In genomic region chr3:106333911-106334618, GRCh38 we compare ENCODE assay signal across 8 cellular contexts.
DNase-seq lines count a peak whose midpoint lies in the region; ATAC-seq, FAIRE-seq and TF ChIP-seq lines count a peak whose summit lies in the region.

No MANE protein-coding gene starts in this region.

- FAIRE-seq in frontal cortex (lab: Jason Lieb, UNC) = no peak

- H3K9me3 ChIP-seq in MG63 = no peaks in the 10 kb centered on the region

- H3K4me3 ChIP-seq in MG63 = no peak overlapping the region

- H3K27ac Mint-ChIP-seq in activated T-helper 1 cell treated with anti-CD3 and anti-CD28 coated beads, Interleukin-12 subunit alpha, Interleukin-12 subunit beta, Interleukin-2, Interleukin-4 antibody, amounts not matched to agents 30 ng/mL and 10 ng/mL and 1 ng/mL, durations not matched to agents 14 hours and 24 hours and 36 hours = peak overlapping the region; percentile 92
- H3K27ac Mint-ChIP-seq in osteocyte (ENCODE audit: unreplicated experiment) = no peak overlapping the region

- ATAC-seq in GM19035 (IDR thresholded peaks at IDR 0.05; ENCODE audit: unreplicated experiment) (peak; percentile 56), HG03108 (IDR thresholded peaks at IDR 0.05; ENCODE audit: unreplicated experiment) (peak; percentile 65)

- H3K4me1 Mint-ChIP-seq in activated T-helper 1 cell treated with anti-CD3 and anti-CD28 coated beads, Interleukin-12 subunit alpha, Interleukin-12 subunit beta, Interleukin-2, Interleukin-4 antibody, amounts not matched to agents 30 ng/mL and 10 ng/mL and 1 ng/mL, durations not matched to agents 14 hours and 24 hours and 36 hours (ENCODE audit: low read depth) = peaks cover 89% of the 10 kb centered on the region
- H3K4me1 Mint-ChIP-seq in osteocyte (ENCODE audit: unreplicated experiment) = peaks cover 23% of the 10 kb centered on the region

- no peaks in the 10 kb centered on the region for H3K27me3 Mint-ChIP-seq in activated T-helper 1 cell treated with anti-CD3 and anti-CD28 coated beads, Interleukin-12 subunit alpha, Interleukin-12 subunit beta, Interleukin-2, Interleukin-4 antibody, amounts not matched to agents 30 ng/mL and 10 ng/mL and 1 ng/mL, durations not matched to agents 14 hours and 24 hours and 36 hours (ENCODE audit: insufficient read depth)
- no peaks in the 10 kb centered on the region for H3K27me3 Mint-ChIP-seq in osteocyte (ENCODE audit: unreplicated experiment)

- DNase-seq in activated T-helper 1 cell treated with anti-CD3 and anti-CD28 coated beads, Interleukin-12 subunit alpha, Interleukin-12 subunit beta, Interleukin-2, Interleukin-4 antibody, amounts not matched to agents 30 ng/mL and 10 ng/mL and 1 ng/mL, durations not matched to agents 14 hours and 24 hours and 36 hours (ENCODE audit: low spot score) = peak; percentile 31
- peak; percentile 96 for DNase-seq in renal cortical epithelial cell (ENCODE audit: low read depth)
- no peak for DNase-seq in MG63
- no peak for DNase-seq in osteocyte (ENCODE audit: extremely low spot score, unreplicated experiment)
- no peak for DNase-seq in frontal cortex (ENCODE audit: low spot score in 2 of 2)
- no peak for DNase-seq in effector CD4-positive, alpha-beta T cell

- no peaks in the 10 kb centered on the region for H3K27me3 ChIP-seq in MG63

- intact Hi-C loops in activated T-helper 1 cell treated with anti-CD3 and anti-CD28 coated beads, Interleukin-12 subunit alpha, Interleukin-12 subunit beta, Interleukin-2, Interleukin-4 antibody, amounts not matched to agents 30 ng/mL and 10 ng/mL and 1 ng/mL, durations not matched to agents 14 hours and 24 hours and 36 hours (cut with micrococcal nuclease) = loop anchor here (1.0 to 5.0 kb wide), 17 partner anchors 89 to 728 kb away; no protein-coding TSS in a partner anchor

- H3K4me3 Mint-ChIP-seq in activated T-helper 1 cell treated with anti-CD3 and anti-CD28 coated beads, Interleukin-12 subunit alpha, Interleukin-12 subunit beta, Interleukin-2, Interleukin-4 antibody, amounts not matched to agents 30 ng/mL and 10 ng/mL and 1 ng/mL, durations not matched to agents 14 hours and 24 hours and 36 hours = peak overlapping the region; percentile 63
- no peak overlapping the region for H3K4me3 Mint-ChIP-seq in osteocyte (ENCODE audit: unreplicated experiment)

- peaks cover 11% of the 10 kb centered on the region for H3K36me3 Mint-ChIP-seq in activated T-helper 1 cell treated with anti-CD3 and anti-CD28 coated beads, Interleukin-12 subunit alpha, Interleukin-12 subunit beta, Interleukin-2, Interleukin-4 antibody, amounts not matched to agents 30 ng/mL and 10 ng/mL and 1 ng/mL, durations not matched to agents 14 hours and 24 hours and 36 hours (ENCODE audit: low read depth)
- H3K36me3 Mint-ChIP-seq in osteocyte (ENCODE audit: unreplicated experiment) = no peaks in the 10 kb centered on the region

- H3K9me3 Mint-ChIP-seq in activated T-helper 1 cell treated with anti-CD3 and anti-CD28 coated beads, Interleukin-12 subunit alpha, Interleukin-12 subunit beta, Interleukin-2, Interleukin-4 antibody, amounts not matched to agents 30 ng/mL and 10 ng/mL and 1 ng/mL, durations not matched to agents 14 hours and 24 hours and 36 hours = peaks cover 32% of the 10 kb centered on the region
- H3K9me3 Mint-ChIP-seq in osteocyte (ENCODE audit: unreplicated experiment) = no peaks in the 10 kb centered on the region

- TF ChIP-seq CTCF in osteocyte (IDR thresholded peaks at IDR 0.05) = no peak

- H3K36me3 ChIP-seq in MG63 = no peaks in the 10 kb centered on the region

Comparison
In these comparisons a context has a peak if more than half of its experiments do, and no peak if none do; other contexts are left out.
1. DNase-seq: peak in activated T-helper 1 cell treated with anti-CD3 and anti-CD28 coated beads, Interleukin-12 subunit alpha, Interleukin-12 subunit beta, Interleukin-2, Interleukin-4 antibody, amounts not matched to agents 30 ng/mL and 10 ng/mL and 1 ng/mL, durations not matched to agents 14 hours and 24 hours and 36 hours (single experiment) and renal cortical epithelial cell (single experiment); none in MG63 (single experiment), osteocyte (single experiment), frontal cortex (0 of 2) and effector CD4-positive, alpha-beta T cell (single experiment).